8 cellular contexts compared by ENCODE assay signal in the genomic region with DNA sequence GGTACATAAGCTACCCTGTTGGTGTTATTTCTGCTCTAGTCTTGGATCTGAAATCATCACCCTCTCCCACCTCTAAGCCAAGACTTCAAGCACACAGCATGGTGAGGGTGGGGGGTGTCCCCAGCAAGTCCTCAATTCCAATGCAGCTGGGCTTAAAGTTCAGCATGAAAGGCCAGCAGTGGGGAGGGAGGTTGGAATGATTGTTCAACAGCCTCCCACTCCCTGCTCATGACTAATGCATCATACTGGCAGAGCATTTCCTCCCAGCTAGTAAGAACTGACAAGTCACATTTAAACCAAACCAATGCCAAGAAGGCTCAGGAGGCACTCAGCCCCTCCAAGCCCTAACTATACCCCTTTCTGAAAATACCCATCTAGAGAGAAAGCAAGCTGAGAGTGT. TPM values are rescaled to one million over a fixed set of nuclear protein-coding genes. Genes with fewer than 3 reads are reported as not detected.
A peak's percentile ranks its signal among the peaks of the same experiment; 100 is the strongest.
DNase-seq lines count a peak whose midpoint lies in the region; ATAC-seq, FAIRE-seq and TF ChIP-seq lines count a peak whose summit lies in the region.

No MANE protein-coding gene starts in this region.

- no peak for ATAC-seq in GM18511 (IDR thresholded peaks at IDR 0.05; ENCODE audit: unreplicated experiment)
- no peak for ATAC-seq in left colon
- ATAC-seq in HG02642 (IDR thresholded peaks at IDR 0.05; ENCODE audit: poor library complexity, unreplicated experiment): no peak

- H3K4me3 ChIP-seq in lower leg skin (ENCODE audit: low read depth, poor library complexity, severe bottlenecking): no peak overlapping the region

- FAIRE-seq in HTR-8/SVneo (lab: Jason Lieb, UNC): peak; percentile 96

- intact Hi-C loops in left colon (cut with DNase I, micrococcal nuclease): no loop called here
- intact Hi-C loops in lower leg skin (cut with DNase I; ENCODE audit: low total_unique reads): no loop called here

- peak; percentile 82 for DNase-seq in HTR-8/SVneo (ENCODE audit: insufficient read length, low spot score)
- DNase-seq in activated T-cell treated with anti-CD3 and anti-CD28 coated beads for 48 hours (ENCODE audit: low read depth): peak; percentile 55
- DNase-seq in iPS-NIHi7 (ENCODE audit: extremely low spot score): peak; percentile 36
- peak; percentile 17 to 40 for DNase-seq in stimulated activated CD8-positive, alpha-beta memory T cell treated with anti-CD3 and anti-CD28 coated beads, Interleukin-2, amount 100 ng/mL, for 48 hours (ENCODE audit: low read depth in 2 of 2)
- DNase-seq in left colon: no peak
- no peak for DNase-seq in lower leg skin (ENCODE audit: low spot score in 2 of 2)

- TF ChIP-seq POLR2A in lower leg skin (IDR thresholded peaks at IDR 0.05): no peak

- TF ChIP-seq CTCF in lower leg skin (IDR thresholded peaks at IDR 0.05): no peak

RNA-seq across cellular contexts. Expression of a gene that starts 50.1 kb away (rescaled TPM):
- total RNA-seq in left colon (1 to 10 TPM; 6.4 to 6.9 TPM), lower leg skin (100 to 1,000 TPM in 2 of 4 donors, 10 to 100 TPM in 2; 85.1 to 114 (median 99.6) TPM)

Comparison
In these comparisons a context has a peak if more than half of its experiments do, and no peak if none do; other contexts are left out.
1. DNase-seq: peak in HTR-8/SVneo (single experiment), activated T-cell treated with anti-CD3 and anti-CD28 coated beads for 48 hours (single experiment), iPS-NIHi7 (single experiment) and stimulated activated CD8-positive, alpha-beta memory T cell treated with anti-CD3 and anti-CD28 coated beads, Interleukin-2, amount 100 ng/mL, for 48 hours (2 of 2); none in left colon (0 of 2) and lower leg skin (0 of 2).
2. RNA of a gene that starts 50.1 kb away (total RNA-seq): 85.1 to 114 TPM in lower leg skin; 6.4 to 6.9 TPM in left colon; every median in the first group is over 10 times any median in the second.